8 cellular contexts compared by ENCODE assay signal in genomic region chr22:44325718-44326548, GRCh38. TPM values are rescaled to one million over a fixed set of nuclear protein-coding genes. Genes with fewer than 3 reads are reported as not detected.
DNase-seq lines count a peak whose midpoint lies in the region; ATAC-seq lines count a peak whose summit lies in the region.

No MANE protein-coding gene starts in this region.

- no peaks in the 10 kb centered on the region for H3K9me3 Mint-ChIP-seq in central memory CD8-positive, alpha-beta T cell

- ATAC-seq in central memory CD8-positive, alpha-beta T cell (replicated peaks; ENCODE audit: extremely low read depth, poor library complexity, severe bottlenecking): no peak
- no peak for ATAC-seq in HG02571 (IDR thresholded peaks at IDR 0.05; ENCODE audit: unreplicated experiment)

- H3K36me3 Mint-ChIP-seq in central memory CD8-positive, alpha-beta T cell (ENCODE audit: insufficient read depth): peaks cover 3% of the 10 kb centered on the region

- in situ Hi-C loops in ACHN (cut with HindIII; ENCODE audit: low pct_ligation_motif_present, low pct_unique_long_range_greater_than_20kb, low sequenced_read_pairs): no loop called here

- H3K27me3 Mint-ChIP-seq in central memory CD8-positive, alpha-beta T cell: peaks cover 64% of the 10 kb centered on the region

- DNase-seq in ACHN: peak; percentile 51
- peak; percentile 14 for DNase-seq in HPDE6-E6E7 (ENCODE audit: extremely low spot score)
- DNase-seq in central memory CD8-positive, alpha-beta T cell (ENCODE audit: low spot score in 2 of 2): no peak
- DNase-seq in stimulated activated CD4-positive, alpha-beta T cell treated with anti-CD3 and anti-CD28 coated beads, Interleukin-2, amount 100 ng/mL, for 24 hours: no peak
- DNase-seq in C1 segment of cervical spinal cord (lab: John Stamatoyannopoulos, UW): no peak
- DNase-seq in activated CD4-positive, alpha-beta T cell treated with anti-CD3 and anti-CD28 coated beads, Interleukin-2, amount 50 U/mL, for 4 hours: no peak

- peak overlapping the region; percentile 36 for H3K4me3 ChIP-seq in mononuclear cell (ENCODE audit: low read length)

- H3K9me3 ChIP-seq in mononuclear cell (ENCODE audit: low read depth, low read length): no peaks in the 10 kb centered on the region

- H3K27ac Mint-ChIP-seq in central memory CD8-positive, alpha-beta T cell (ENCODE audit: low read depth): peak overlapping the region; percentile 20

- peak overlapping the region; percentile 61 for H3K4me3 Mint-ChIP-seq in central memory CD8-positive, alpha-beta T cell

- peaks cover 24% of the 10 kb centered on the region for H3K27me3 ChIP-seq in mononuclear cell (ENCODE audit: insufficient read depth, low read length)

- H3K4me1 Mint-ChIP-seq in central memory CD8-positive, alpha-beta T cell: peaks cover 21% of the 10 kb centered on the region

- peaks cover 11% of the 10 kb centered on the region for H3K4me1 ChIP-seq in mononuclear cell (ENCODE audit: insufficient read depth, low read length)

RNA-seq across cellular contexts. Expression of gene SHISAL1, which starts 13.2 kb away (rescaled TPM):
- total RNA-seq in mononuclear cell: not detected

Comparison
In these comparisons a context has a peak if more than half of its experiments do, and no peak if none do; other contexts are left out.
1. DNase-seq: peak in ACHN (single experiment) and HPDE6-E6E7 (single experiment); none in central memory CD8-positive, alpha-beta T cell (0 of 2), stimulated activated CD4-positive, alpha-beta T cell treated with anti-CD3 and anti-CD28 coated beads, Interleukin-2, amount 100 ng/mL, for 24 hours (0 of 2), C1 segment of cervical spinal cord (0 of 14) and activated CD4-positive, alpha-beta T cell treated with anti-CD3 and anti-CD28 coated beads, Interleukin-2, amount 50 U/mL, for 4 hours (0 of 2).